Comparison of ENCODE assay signal across 16 cellular contexts in genomic region chr7:104823177-104823576, GRCh38.
A peak's percentile ranks its signal among the peaks of the same experiment; 100 is the strongest.
DNase-seq lines count a peak whose midpoint lies in the region; ATAC-seq and TF ChIP-seq lines count a peak whose summit lies in the region.
"Had no signal": no experiment of that assay in that cellular context is flagged by ENCODE, and none has a peak within 500 bp of the region (broad histone marks: within the 10 kb centered on the region; RNA-seq: fewer than 3 reads in every experiment).

No MANE protein-coding gene starts in this region.

- no peaks in the 10 kb centered on the region for H3K9me3 ChIP-seq in PC-9 (ENCODE audit: insufficient read depth, low read depth)
- H3K9me3 ChIP-seq in tibial artery: no peaks in the 10 kb centered on the region

- H3K4me2 ChIP-seq in PC-9: no peak overlapping the region

- intact Hi-C loops in PC-9 (cut with micrococcal nuclease; ENCODE audit: unreplicated experiment) (no loop called here), tibial artery (cut with DNase I; ENCODE audit: low total_unique reads) (no loop called here)
- intact Hi-C loops in activated CD8-positive, alpha-beta T cell treated with anti-CD3 and anti-CD28 coated beads for 36 hours (cut with micrococcal nuclease): no loop called here

- CTCF ChIA-PET in activated naive CD4-positive, alpha-beta T cell treated with anti-CD3 and anti-CD28 coated beads, Interleukin-2, amount 10 ng/mL, durations not matched to agents 7 days and 5 days (lab: Charles Lee): interaction anchor here (0.6 kb wide), 1 partner anchor 14 kb away, joined by 3 read pairs; no protein-coding TSS in a partner anchor
- CTCF ChIA-PET in PC-9 (lab: Charles Lee): no interaction called here
- CTCF ChIA-PET in activated CD8-positive, alpha-beta T cell treated with anti-CD3 and anti-CD28 coated beads for 36 hours (lab: Charles Lee): interaction anchor here (1.1 kb wide), 1 partner anchor 61 kb away, joined by 3 read pairs; no protein-coding TSS in a partner anchor

- H3K27ac ChIP-seq in PC-9 (no peak overlapping the region), tibial artery (no peak overlapping the region)
- H3K27ac ChIP-seq: GM23248 had no signal

- H3K9me3 Mint-ChIP-seq in activated naive CD4-positive, alpha-beta T cell treated with anti-CD3 and anti-CD28 coated beads, Interleukin-2, amount 50 U/mL, for 72 hours: no peaks in the 10 kb centered on the region
- no peaks in the 10 kb centered on the region for H3K9me3 Mint-ChIP-seq in activated naive CD4-positive, alpha-beta T cell treated with anti-CD3 and anti-CD28 coated beads, Interleukin-2, amount 10 ng/mL, durations not matched to agents 7 days and 5 days
- no peaks in the 10 kb centered on the region for H3K9me3 Mint-ChIP-seq in activated CD8-positive, alpha-beta T cell treated with anti-CD3 and anti-CD28 coated beads for 36 hours
- H3K9me3 Mint-ChIP-seq: CD4-positive, alpha-beta memory T cell had no signal

- no peaks in the 10 kb centered on the region for H3K4me1 Mint-ChIP-seq in activated naive CD4-positive, alpha-beta T cell treated with anti-CD3 and anti-CD28 coated beads, Interleukin-2, amount 10 ng/mL, durations not matched to agents 7 days and 5 days
- no peaks in the 10 kb centered on the region for H3K4me1 Mint-ChIP-seq in activated CD8-positive, alpha-beta T cell treated with anti-CD3 and anti-CD28 coated beads for 36 hours (ENCODE audit: low read depth)
- H3K4me1 Mint-ChIP-seq: CD4-positive, alpha-beta memory T cell had no signal

- H3K27me3 ChIP-seq in PC-9 (ENCODE audit: insufficient read depth, low read depth) (peaks cover 32% of the 10 kb centered on the region; the same call in 1 of the 2 replicates), tibial artery (no peaks in the 10 kb centered on the region)

- no peaks in the 10 kb centered on the region for H3K4me1 ChIP-seq in PC-9 (replicated peaks; ENCODE audit: insufficient read depth)
- H3K4me1 ChIP-seq in tibial artery: no peaks in the 10 kb centered on the region

- H2AFZ ChIP-seq in PC-9: 0 out of 2 replicates have a peak overlapping the region, but pooled peaks have one; percentile 58
- H2AFZ ChIP-seq: GM23248 had no signal

- peaks cover 4% of the 10 kb centered on the region for H3K27me3 Mint-ChIP-seq in activated naive CD4-positive, alpha-beta T cell treated with anti-CD3 and anti-CD28 coated beads, Interleukin-2, amount 10 ng/mL, durations not matched to agents 7 days and 5 days
- no peaks in the 10 kb centered on the region for H3K27me3 Mint-ChIP-seq in activated CD8-positive, alpha-beta T cell treated with anti-CD3 and anti-CD28 coated beads for 36 hours
- H3K27me3 Mint-ChIP-seq: CD4-positive, alpha-beta memory T cell had no signal

- peak; percentile 44 to 63 for ATAC-seq in activated naive CD4-positive, alpha-beta T cell treated with anti-CD3 and anti-CD28 coated beads, Interleukin-2, amount 50 U/mL, for 72 hours
- peak; percentile 42 for ATAC-seq in activated CD8-positive, alpha-beta T cell treated with anti-CD3 and anti-CD28 coated beads for 36 hours

- no peaks in the 10 kb centered on the region for H4K20me1 ChIP-seq in PC-9 (ENCODE audit: insufficient read depth)

- peaks cover 5% of the 10 kb centered on the region; the same call in 1 of the 2 replicates for H3F3A ChIP-seq in PC-9 (ENCODE audit: insufficient read depth, low read depth)

- POLR2A ChIA-PET in PC-9 (lab: Charles Lee; ENCODE audit: unreplicated experiment): no interaction called here
- POLR2A ChIA-PET in activated CD8-positive, alpha-beta T cell treated with anti-CD3 and anti-CD28 coated beads for 36 hours (lab: Charles Lee): no interaction called here

- H3K27ac Mint-ChIP-seq in activated naive CD4-positive, alpha-beta T cell treated with anti-CD3 and anti-CD28 coated beads, Interleukin-2, amount 50 U/mL, for 72 hours: no peak overlapping the region
- no peak overlapping the region for H3K27ac Mint-ChIP-seq in activated naive CD4-positive, alpha-beta T cell treated with anti-CD3 and anti-CD28 coated beads, Interleukin-2, amount 10 ng/mL, durations not matched to agents 7 days and 5 days
- H3K27ac Mint-ChIP-seq in activated CD8-positive, alpha-beta T cell treated with anti-CD3 and anti-CD28 coated beads for 36 hours: no peak overlapping the region
- H3K27ac Mint-ChIP-seq: CD4-positive, alpha-beta memory T cell had no signal

- no peaks in the 10 kb centered on the region for H3K79me2 ChIP-seq in PC-9 (ENCODE audit: low read depth)

- DNase-seq in activated naive CD4-positive, alpha-beta T cell treated with anti-CD3 and anti-CD28 coated beads, Interleukin-2, amount 50 U/mL, for 72 hours (ENCODE audit: low spot score in 2 of 2): no peak
- DNase-seq in activated naive CD4-positive, alpha-beta T cell treated with anti-CD3 and anti-CD28 coated beads, Interleukin-2, amount 10 ng/mL, durations not matched to agents 7 days and 5 days: no peak
- DNase-seq in PC-9 (no peak), islet precursor cell (peak; percentile 16), tibial artery (no peak)
- DNase-seq in activated CD8-positive, alpha-beta T cell treated with anti-CD3 and anti-CD28 coated beads for 36 hours: no peak
- DNase-seq: C1 segment of cervical spinal cord; Calu3; CD4-positive, alpha-beta memory T cell; COR-L47; DMS53; DMS79 treated with DMSO at 0.1 percent for 48 hours; GF-D8; GM23248; H7; HCEC 1CT had no signal

- H3K4me3 Mint-ChIP-seq in activated naive CD4-positive, alpha-beta T cell treated with anti-CD3 and anti-CD28 coated beads, Interleukin-2, amount 10 ng/mL, durations not matched to agents 7 days and 5 days: no peak overlapping the region
- no peak overlapping the region for H3K4me3 Mint-ChIP-seq in activated CD8-positive, alpha-beta T cell treated with anti-CD3 and anti-CD28 coated beads for 36 hours
- H3K4me3 Mint-ChIP-seq: CD4-positive, alpha-beta memory T cell had no signal

- TF ChIP-seq CTCF in PC-9 (conservative IDR thresholded peaks at IDR 0.05) (no peak), tibial artery (IDR thresholded peaks at IDR 0.05) (no peak)
- TF ChIP-seq CTCF in activated CD8-positive, alpha-beta T cell treated with anti-CD3 and anti-CD28 coated beads for 36 hours (IDR thresholded peaks at IDR 0.05): no peak

- H3K4me3 ChIP-seq in PC-9 (no peak overlapping the region), tibial artery (no peak overlapping the region)
- H3K4me3 ChIP-seq: GM23248 had no signal

- no peaks in the 10 kb centered on the region for H3K9me2 ChIP-seq in PC-9 (ENCODE audit: insufficient read depth)

- no TSS peak for BruUV-seq in PC-9 (replicated peaks; lab: Mats Ljungman, UMichigan)

- H3K36me3 ChIP-seq in PC-9 (ENCODE audit: low read depth) (no peaks in the 10 kb centered on the region), tibial artery (no peaks in the 10 kb centered on the region)

- H3K36me3 Mint-ChIP-seq in activated naive CD4-positive, alpha-beta T cell treated with anti-CD3 and anti-CD28 coated beads, Interleukin-2, amount 50 U/mL, for 72 hours: no peaks in the 10 kb centered on the region
- H3K36me3 Mint-ChIP-seq in activated naive CD4-positive, alpha-beta T cell treated with anti-CD3 and anti-CD28 coated beads, Interleukin-2, amount 10 ng/mL, durations not matched to agents 7 days and 5 days: no peaks in the 10 kb centered on the region
- H3K36me3 Mint-ChIP-seq in activated CD8-positive, alpha-beta T cell treated with anti-CD3 and anti-CD28 coated beads for 36 hours (ENCODE audit: low read depth): no peaks in the 10 kb centered on the region
- H3K36me3 Mint-ChIP-seq: CD4-positive, alpha-beta memory T cell had no signal
